ENCODE assay signal across 8 cellular contexts in genomic region chr5:43019615-43020293, GRCh38. TPM values are rescaled to one million over a fixed set of nuclear protein-coding genes. Genes with fewer than 3 reads are reported as not detected.
A peak's percentile ranks its signal among the peaks of the same experiment; 100 is the strongest.
DNase-seq lines count a peak whose midpoint lies in the region; ATAC-seq and TF ChIP-seq lines count a peak whose summit lies in the region.

No MANE protein-coding gene starts in this region.

- H3K36me3 Mint-ChIP-seq in CD4-positive, alpha-beta T cell (ENCODE audit: low read depth): peaks cover 38% of the 10 kb centered on the region
- peaks cover 0 to 9% (median 0%) of the 10 kb centered on the region in 5 donors for H3K36me3 Mint-ChIP-seq in naive thymus-derived CD4-positive, alpha-beta T cell

- TF ChIP-seq EP300 in stomach (IDR thresholded peaks at IDR 0.05): no peak

- peak overlapping the region; percentile 100 for H3K27ac Mint-ChIP-seq in CD4-positive, alpha-beta T cell
- H3K27ac Mint-ChIP-seq in naive thymus-derived CD4-positive, alpha-beta T cell: peak overlapping the region; percentile 96 to 100 (median 99)

- TF ChIP-seq POLR2A in stomach (IDR thresholded peaks at IDR 0.05): no peak

- no peak overlapping the region for H3K9ac ChIP-seq in endocrine pancreas (ENCODE audit: control insufficient read depth, insufficient read depth, low read length)

- peak; percentile 61 for ATAC-seq in CD4-positive, alpha-beta T cell (ENCODE audit: poor library complexity)
- ATAC-seq in GM19397 (IDR thresholded peaks at IDR 0.05; ENCODE audit: unreplicated experiment): peak; percentile 73
- ATAC-seq in HG03460 (IDR thresholded peaks at IDR 0.05; ENCODE audit: unreplicated experiment): peak; percentile 65
- peak; percentile 77 for ATAC-seq in naive thymus-derived CD4-positive, alpha-beta T cell

- POLR2A ChIA-PET in CD4-positive, alpha-beta T cell (lab: Charles Lee): interaction anchor here (0.6 to 15.6 kb wide), 33 partner anchors 9 to 1150 kb away, joined by 3 to 1378 read pairs (median 5); partner anchors contain the start of genes ANXA2R, HMGCS1, NNT and RIMOC1
- POLR2A ChIA-PET in naive thymus-derived CD4-positive, alpha-beta T cell (lab: Charles Lee): interaction anchor here (0.5 to 13.6 kb wide), 31 partner anchors 8 to 1115 kb away, joined by 3 to 1055 read pairs (median 10); partner anchors contain the start of genes ANXA2R, FBXO4, HMGCS1 and RIMOC1

- H3K36me3 ChIP-seq in endocrine pancreas (ENCODE audit: control insufficient read depth, insufficient read depth, low read length): peaks cover 3% of the 10 kb centered on the region
- no peaks in the 10 kb centered on the region for H3K36me3 ChIP-seq in naive thymus-derived CD4-positive, alpha-beta T cell (ENCODE audit: control insufficient read depth in 2 of 3, insufficient read depth in 3 of 3, low read length in 3 of 3)
- no peaks in the 10 kb centered on the region for H3K36me3 ChIP-seq in stomach

- peak overlapping the region; percentile 98 for H3K27ac ChIP-seq in CD4-positive, alpha-beta T cell (ENCODE audit: low read depth, low read length)
- H3K27ac ChIP-seq in naive thymus-derived CD4-positive, alpha-beta T cell (ENCODE audit: low read depth, low read length): peak overlapping the region; percentile 96
- peak overlapping the region; percentile 35 to 97 (median 89) for H3K27ac ChIP-seq in stomach

- peaks cover 57% of the 10 kb centered on the region for H3K4me1 Mint-ChIP-seq in CD4-positive, alpha-beta T cell (ENCODE audit: low read depth)
- H3K4me1 Mint-ChIP-seq in naive thymus-derived CD4-positive, alpha-beta T cell: peaks cover 20 to 52% (median 46%) of the 10 kb centered on the region in 7 donors

- H3K9me3 ChIP-seq in CD4-positive, alpha-beta T cell (ENCODE audit: control insufficient read depth, low read length): no peaks in the 10 kb centered on the region
- no peaks in the 10 kb centered on the region for H3K9me3 ChIP-seq in endocrine pancreas (ENCODE audit: control insufficient read depth, low read length)
- H3K9me3 ChIP-seq in naive thymus-derived CD4-positive, alpha-beta T cell (ENCODE audit: control insufficient read depth in 2 of 3, low read length in 3 of 3): no peaks in the 10 kb centered on the region
- peaks cover 0 to 9% (median 2%) of the 10 kb centered on the region in 4 donors for H3K9me3 ChIP-seq in stomach

- DNase-seq in CD4-positive, alpha-beta T cell: peak; percentile 73 to 88 (median 78)
- DNase-seq in NCI-H69 (lab: John Stamatoyannopoulos, UW): peak; percentile 84
- DNase-seq in activated CD4-positive, alpha-beta T cell treated with anti-CD3 and anti-CD28 coated beads, Interleukin-2, amount 50 U/mL, for 48 hours: peak; percentile 73 to 82
- DNase-seq in naive thymus-derived CD4-positive, alpha-beta T cell: peak; percentile 63 to 94 (median 88)
- peak; percentile 74 for DNase-seq in stomach

- intact Hi-C loops in CD4-positive, alpha-beta T cell (cut with DNase I, micrococcal nuclease): loop anchor here (1.0 to 2.0 kb wide), 6 partner anchors 13 to 69 kb away; partner anchors contain the start of gene ANXA2R (in 1 of the 2)
- intact Hi-C loops in naive thymus-derived CD4-positive, alpha-beta T cell (cut with micrococcal nuclease): loop anchor here (1.0 to 5.0 kb wide), 18 partner anchors 10 to 1149 kb away; partner anchors contain the start of genes HMGCS1 (in 2 of the 2), ANXA2R (in 1 of the 2), NIM1K (in 1 of the 2) and OXCT1 (in 1 of the 2)
- intact Hi-C loops in stomach (cut with DNase I; ENCODE audit: low total_unique reads): no loop called here

- no peaks in the 10 kb centered on the region for H3K9me3 Mint-ChIP-seq in CD4-positive, alpha-beta T cell
- H3K9me3 Mint-ChIP-seq in naive thymus-derived CD4-positive, alpha-beta T cell: no peaks in the 10 kb centered on the region

- peak; percentile 69 for TF ChIP-seq CTCF in CD4-positive, alpha-beta T cell (IDR thresholded peaks at IDR 0.05)
- TF ChIP-seq CTCF in stomach (IDR thresholded peaks at IDR 0.05): peak in 3 of 7 experiments; percentile 31 to 55 (median 41)

- H3K4me3 ChIP-seq in endocrine pancreas (ENCODE audit: control insufficient read depth, insufficient read depth, low read length) (peak overlapping the region; percentile 35), stomach (peak overlapping the region; percentile 37 to 48 (median 40))
- H3K4me3 ChIP-seq in naive thymus-derived CD4-positive, alpha-beta T cell (ENCODE audit: low read length): peak overlapping the region; percentile 76

- H3K4me1 ChIP-seq in endocrine pancreas (ENCODE audit: control insufficient read depth, insufficient read depth, low read length) (no peaks in the 10 kb centered on the region), stomach (peaks cover 3 to 36% (median 13%) of the 10 kb centered on the region in 4 donors)
- H3K4me1 ChIP-seq in naive thymus-derived CD4-positive, alpha-beta T cell (ENCODE audit: control insufficient read depth in 2 of 2, insufficient read depth in 2 of 2, low read length in 2 of 2): peaks cover 34 to 35% of the 10 kb centered on the region in 2 donors

- CTCF ChIA-PET in CD4-positive, alpha-beta T cell (lab: Charles Lee): interaction anchor here (0.6 to 11.0 kb wide), 21 partner anchors 9 to 465 kb away, joined by 3 to 179 read pairs (median 9); partner anchors contain the start of genes ANXA2R, TMEM267 and ZNF131
- CTCF ChIA-PET in naive thymus-derived CD4-positive, alpha-beta T cell (lab: Charles Lee): interaction anchor here (1.1 to 6.1 kb wide), 15 partner anchors 10 to 465 kb away, joined by 3 to 154 read pairs (median 10); partner anchors contain the start of genes ANXA2R, HMGCS1, TMEM267 and ZNF131

- peak overlapping the region; percentile 99 for H3K4me3 Mint-ChIP-seq in CD4-positive, alpha-beta T cell
- H3K4me3 Mint-ChIP-seq in naive thymus-derived CD4-positive, alpha-beta T cell: peak overlapping the region; percentile 92 to 99 (median 98)

- H3K27me3 ChIP-seq in CD4-positive, alpha-beta T cell (ENCODE audit: control insufficient read depth, insufficient read depth, low read length): no peaks in the 10 kb centered on the region
- peaks cover 25% of the 10 kb centered on the region for H3K27me3 ChIP-seq in endocrine pancreas (ENCODE audit: control insufficient read depth, insufficient read depth, low read length)
- H3K27me3 ChIP-seq in naive thymus-derived CD4-positive, alpha-beta T cell (ENCODE audit: control insufficient read depth in 2 of 2, insufficient read depth in 2 of 2, low read length in 2 of 2): no peaks in the 10 kb centered on the region
- peaks cover 8 to 97% (median 43%) of the 10 kb centered on the region in 3 donors for H3K27me3 ChIP-seq in stomach

- WGBS in stomach, 5 donors: 12 to 20% (median 18%) methylated on average over 36 of the region's 36 CpGs

- H3K27me3 Mint-ChIP-seq in CD4-positive, alpha-beta T cell: no peaks in the 10 kb centered on the region
- no peaks in the 10 kb centered on the region for H3K27me3 Mint-ChIP-seq in naive thymus-derived CD4-positive, alpha-beta T cell

RNA-seq across cellular contexts. Expression of gene ANXA2R, which starts 20.4 kb away (rescaled TPM):
- total RNA-seq in CD4-positive, alpha-beta T cell: 10 to 100 TPM; 45.6 to 48.9 TPM
- total RNA-seq in naive thymus-derived CD4-positive, alpha-beta T cell: 10 to 100 TPM; 13.2 to 61.4 (median 42.0) TPM
- 10 to 100 TPM; 55.7 to 70.2 TPM for polyA plus RNA-seq in naive thymus-derived CD4-positive, alpha-beta T cell
- 1 to 10 TPM in 4 of 5 donors, not detected in 1; 1.2 to 7.5 (median 2.8) TPM for total RNA-seq in stomach
- 1 to 10 TPM in 1 of 3 donors, under 1 TPM in 2; 0.76 to 2.2 (median 0.87) TPM for polyA plus RNA-seq in stomach

Comparison
In these comparisons a context has a peak if more than half of its experiments do, and no peak if none do; other contexts are left out.
1. Peak in every context shown above with its lines: DNase-seq, ATAC-seq, H3K4me3 ChIP-seq and H3K27ac ChIP-seq.